In genomic region chr9:72441296-72442211, GRCh38 we compare ENCODE assay signal across 13 cellular contexts.
A peak's percentile ranks its signal among the peaks of the same experiment; 100 is the strongest.
DNase-seq lines count a peak whose midpoint lies in the region; ATAC-seq and TF ChIP-seq lines count a peak whose summit lies in the region.
"Had no signal": no experiment of that assay in that cellular context is flagged by ENCODE, and none has a peak within 500 bp of the region (broad histone marks: within the 10 kb centered on the region; RNA-seq: fewer than 3 reads in every experiment).

No MANE protein-coding gene starts in this region.

- H3K36me3 ChIP-seq in Caco-2 (ENCODE audit: control insufficient read depth, insufficient read depth, low read length) (no peaks in the 10 kb centered on the region), IMR-90 (ENCODE audit: control insufficient read depth, insufficient read depth, low read length) (no peaks in the 10 kb centered on the region), colonic mucosa (no peaks in the 10 kb centered on the region)
- H3K36me3 ChIP-seq: BLaER1, uterus had no signal

- peak overlapping the region; percentile 87 for H3K27ac ChIP-seq in IMR-90 (ENCODE audit: insufficient read depth, low read length)
- no peak overlapping the region for H3K27ac ChIP-seq in colonic mucosa
- H3K27ac ChIP-seq: BLaER1 had no signal

- peak overlapping the region; percentile 99 for H2BK20ac ChIP-seq in IMR-90 (ENCODE audit: low read depth, low read length)

- H3K56ac ChIP-seq in IMR-90 (ENCODE audit: extremely low read depth, insufficient read depth, low read length): peak overlapping the region; percentile 93

- peak overlapping the region; percentile 77 for H2AK9ac ChIP-seq in IMR-90 (replicated peaks; ENCODE audit: low read depth, low read length, poor library complexity)

- no CpG with 5 or more reads among the region's 4 CpGs for WGBS in IMR-90 (ENCODE audit: extremely low coverage in 2 of 2, insufficient read length in 1 of 2), 2 experiments

- H4K5ac ChIP-seq in IMR-90 (ENCODE audit: low read depth, low read length): peak overlapping the region; percentile 92

- peak overlapping the region; percentile 90 for H3K23ac ChIP-seq in IMR-90 (ENCODE audit: low read depth, low read length)

- H3K9ac ChIP-seq in IMR-90 (ENCODE audit: low read depth, low read length) (no peak overlapping the region; the same call in 1 of the 2 replicates), colonic mucosa (ENCODE audit: low read depth in 2 of 2, low read length in 2 of 2) (no peak overlapping the region)
- H3K9ac ChIP-seq: BLaER1 had no signal

- H4K91ac ChIP-seq in IMR-90 (ENCODE audit: insufficient read depth, low read depth, low read length): peak overlapping the region; percentile 97

- H2AFZ ChIP-seq in IMR-90 (replicated peaks; ENCODE audit: low read length, poor library complexity): peak overlapping the region; percentile 48

- no peaks in the 10 kb centered on the region for H3K27me3 Mint-ChIP-seq in Caco-2 (ENCODE audit: insufficient read depth, unreplicated experiment)
- H3K27me3 Mint-ChIP-seq in mesothelial cell of epicardium (ENCODE audit: low read depth): no peaks in the 10 kb centered on the region
- H3K27me3 Mint-ChIP-seq in WTC11 (ENCODE audit: low read depth): no peaks in the 10 kb centered on the region
- H3K27me3 Mint-ChIP-seq in activated naive CD4-positive, alpha-beta T cell treated with anti-CD3 and anti-CD28 coated beads for 36 hours (ENCODE audit: low read depth): no peaks in the 10 kb centered on the region

- no peaks in the 10 kb centered on the region for H4K20me1 ChIP-seq in IMR-90 (ENCODE audit: insufficient read depth, low read length)
- H4K20me1 ChIP-seq: BLaER1 had no signal

- H3K4me3 ChIP-seq in Caco-2 (ENCODE audit: low read depth, low read length): no peak overlapping the region
- H3K4me3 ChIP-seq in IMR-90 (ENCODE audit: insufficient read depth, low read depth, low read length): no peak overlapping the region
- no peak overlapping the region for H3K4me3 ChIP-seq in colonic mucosa
- H3K4me3 ChIP-seq: BLaER1, uterus had no signal

- H3K27ac Mint-ChIP-seq in Caco-2 (ENCODE audit: unreplicated experiment): peak overlapping the region; percentile 89
- peak overlapping the region; percentile 82 for H3K27ac Mint-ChIP-seq in mesothelial cell of epicardium
- H3K27ac Mint-ChIP-seq in WTC11: no peak overlapping the region
- no peak overlapping the region for H3K27ac Mint-ChIP-seq in activated naive CD4-positive, alpha-beta T cell treated with anti-CD3 and anti-CD28 coated beads for 36 hours

- peak overlapping the region; percentile 96; the same call in 1 of the 2 replicates for H3K18ac ChIP-seq in IMR-90 (ENCODE audit: low read depth, low read length)

- H4K8ac ChIP-seq in IMR-90 (ENCODE audit: low read depth in 2 of 2, low read length in 2 of 2): peak overlapping the region; percentile 66 to 92

- CTCF ChIA-PET in Caco-2 (lab: Charles Lee): no interaction called here
- CTCF ChIA-PET in IMR-90 (lab: Yijun Ruan, JAX): interaction anchor here (0.5 kb wide), 1 partner anchor 41 kb away, joined by 4 read pairs; no protein-coding TSS in a partner anchor
- CTCF ChIA-PET in WTC11 (lab: Charles Lee): no interaction called here
- CTCF ChIA-PET in activated naive CD4-positive, alpha-beta T cell treated with anti-CD3 and anti-CD28 coated beads for 36 hours (lab: Charles Lee): no interaction called here

- H3K79me1 ChIP-seq in IMR-90 (ENCODE audit: low read depth in 1 of 2, low read length in 2 of 2): peaks cover 3 to 13% of the 10 kb centered on the region in 2 experiments; a peak in 2 of 4 replicates

- H3K9me3 Mint-ChIP-seq in Caco-2 (ENCODE audit: unreplicated experiment): peaks cover 9% of the 10 kb centered on the region
- H3K9me3 Mint-ChIP-seq in mesothelial cell of epicardium: no peaks in the 10 kb centered on the region
- H3K9me3 Mint-ChIP-seq in WTC11: peaks cover 4% of the 10 kb centered on the region; the same call in 1 of the 2 replicates
- no peaks in the 10 kb centered on the region for H3K9me3 Mint-ChIP-seq in activated naive CD4-positive, alpha-beta T cell treated with anti-CD3 and anti-CD28 coated beads for 36 hours
- H3K9me3 Mint-ChIP-seq: activated naive CD8-positive, alpha-beta T cell treated with anti-CD3 and anti-CD28 coated beads, Interleukin-2, amount 50 U/mL, for 24 hours had no signal

- POLR2A ChIA-PET in Caco-2 (lab: Charles Lee): no interaction called here
- POLR2A ChIA-PET in IMR-90 (lab: Charles Lee; ENCODE audit: unreplicated experiment): interaction anchor here (1.3 kb wide), 1 partner anchor 76 kb away, joined by 4 read pairs; the partner anchor contains the start of gene ZFAND5
- POLR2A ChIA-PET in WTC11 (lab: Charles Lee): no interaction called here

- H3K4me2 ChIP-seq in IMR-90 (ENCODE audit: low read depth, low read length): peak overlapping the region; percentile 64; the same call in 1 of the 2 replicates
- H3K4me2 ChIP-seq: BLaER1 had no signal

- TF ChIP-seq CTCF in Caco-2 (IDR thresholded peaks at IDR 0.05; ENCODE audit: insufficient read depth in 1 of 2, low read depth in 1 of 2, low read length in 1 of 2, severe bottlenecking in 1 of 2, unreplicated experiment in 1 of 2) (no peak), IMR-90 (conservative IDR thresholded peaks at IDR 0.05; ENCODE audit: low read depth, low read length) (no peak), mesothelial cell of epicardium (IDR thresholded peaks at IDR 0.05; ENCODE audit: unreplicated experiment) (no peak), colonic mucosa (IDR thresholded peaks at IDR 0.05) (no peak), WTC11 (IDR thresholded peaks at IDR 0.05) (no peak)

- no peak for TF ChIP-seq POLR2A in IMR-90 (IDR thresholded peaks at IDR 0.05; ENCODE audit: low read depth, low read length)

- H3K27me3 ChIP-seq in Caco-2 (replicated peaks; ENCODE audit: control insufficient read depth, insufficient read depth, low read length) (no peaks in the 10 kb centered on the region), IMR-90 (ENCODE audit: control insufficient read depth, insufficient read depth, low read length) (no peaks in the 10 kb centered on the region), colonic mucosa (no peaks in the 10 kb centered on the region)
- H3K27me3 ChIP-seq: BLaER1, uterus had no signal

- intact Hi-C loops in Caco-2 (cut with micrococcal nuclease; ENCODE audit: unreplicated experiment): no loop called here
- intact Hi-C loops in IMR-90 (cut with micrococcal nuclease): loop anchor here (2.0 to 5.0 kb wide), 3 partner anchors 36 to 151 kb away; partner anchors contain the start of gene ZFAND5
- intact Hi-C loops in colonic mucosa (cut with DNase I): no loop called here
- intact Hi-C loops in activated naive CD4-positive, alpha-beta T cell treated with anti-CD3 and anti-CD28 coated beads for 36 hours (cut with micrococcal nuclease): loop anchor here (2.0 to 5.0 kb wide), 3 partner anchors 53 to 151 kb away; no protein-coding TSS in a partner anchor

- BruUV-seq in Caco-2 (replicated peaks; lab: Mats Ljungman, UMichigan): no TSS peak
- BruUV-seq in IMR-90 (replicated peaks; lab: Mats Ljungman, UMichigan): no TSS peak

- peak overlapping the region; percentile 95 for H3K14ac ChIP-seq in IMR-90 (replicated peaks; ENCODE audit: low read depth, low read length)

- peaks cover 20% of the 10 kb centered on the region for H3K9me1 ChIP-seq in IMR-90 (ENCODE audit: insufficient read depth, low read length)

- in situ Hi-C loops in IMR-90 (cut with MboI; ENCODE audit: low sequenced_read_pairs): loop anchor here (5.0 kb wide), 1 partner anchor 49 kb away; no protein-coding TSS in a partner anchor

- peak overlapping the region; percentile 98 for H2BK120ac ChIP-seq in IMR-90 (ENCODE audit: low read depth, low read length)

- H3K9me3 ChIP-seq in Caco-2: no peaks in the 10 kb centered on the region
- H3K9me3 ChIP-seq in IMR-90 (ENCODE audit: control insufficient read depth, insufficient read depth, low read length): no peaks in the 10 kb centered on the region
- no peaks in the 10 kb centered on the region for H3K9me3 ChIP-seq in colonic mucosa
- H3K9me3 ChIP-seq: BLaER1, uterus had no signal

- ATAC-seq in IMR-90 (ENCODE audit: low read depth): peak; percentile 31
- no peak; the same call in 1 of the 2 replicates for ATAC-seq in WTC11
- ATAC-seq: activated naive CD8-positive, alpha-beta T cell treated with anti-CD3 and anti-CD28 coated beads, Interleukin-2, amount 50 U/mL, for 24 hours had no signal

- H3K4me1 ChIP-seq in Caco-2: peaks cover 7% of the 10 kb centered on the region; the same call in 1 of the 2 replicates
- peaks cover 18% of the 10 kb centered on the region for H3K4me1 ChIP-seq in IMR-90 (ENCODE audit: control insufficient read depth, insufficient read depth, low read length)
- H3K4me1 ChIP-seq in colonic mucosa: no peaks in the 10 kb centered on the region
- H3K4me1 ChIP-seq: BLaER1, uterus had no signal

- H3K4me1 Mint-ChIP-seq in Caco-2 (ENCODE audit: low read depth, unreplicated experiment) (peaks cover 7% of the 10 kb centered on the region), mesothelial cell of epicardium (peaks cover 22% of the 10 kb centered on the region), WTC11 (peaks cover 14% of the 10 kb centered on the region)
- H3K4me1 Mint-ChIP-seq in activated naive CD4-positive, alpha-beta T cell treated with anti-CD3 and anti-CD28 coated beads for 36 hours (ENCODE audit: low read depth): peaks cover 14% of the 10 kb centered on the region

- dilution Hi-C loops in IMR-90 (cut with HindIII; ENCODE audit: low sequenced_read_pairs, unreplicated experiment): no loop called here

- peak overlapping the region; percentile 96 for H2BK15ac ChIP-seq in IMR-90 (ENCODE audit: low read depth, low read length)

- H3K4me3 Mint-ChIP-seq in Caco-2 (ENCODE audit: unreplicated experiment) (no peak overlapping the region), mesothelial cell of epicardium (no peak overlapping the region), WTC11 (no peak overlapping the region)
- no peak overlapping the region for H3K4me3 Mint-ChIP-seq in activated naive CD4-positive, alpha-beta T cell treated with anti-CD3 and anti-CD28 coated beads for 36 hours
- H3K4me3 Mint-ChIP-seq: activated naive CD8-positive, alpha-beta T cell treated with anti-CD3 and anti-CD28 coated beads, Interleukin-2, amount 50 U/mL, for 24 hours had no signal

- H2AK5ac ChIP-seq in IMR-90 (ENCODE audit: low read depth, low read length): peak overlapping the region; percentile 96

- DNase-seq in Caco-2 (no peak), IMR-90 (peak; percentile 35), dermis blood vessel endothelial cell (peak; percentile 59), mesothelial cell of epicardium (ENCODE audit: low spot score in 2 of 2, unreplicated experiment in 2 of 2) (no peak), colonic mucosa (no peak), NCI-H1694 treated with DMSO at 0.1 percent for 48 hours (lab: John Stamatoyannopoulos, UW) (no peak), WTC11 (ENCODE audit: low spot score) (no peak)
- DNase-seq in activated naive CD4-positive, alpha-beta T cell treated with anti-CD3 and anti-CD28 coated beads for 36 hours: no peak
- DNase-seq: activated naive CD8-positive, alpha-beta T cell treated with anti-CD3 and anti-CD28 coated beads, Interleukin-2, amount 50 U/mL, for 24 hours; GOT3; NCI-H2029 treated with DMSO at 0.1 percent for 48 hours; uterus had no signal

- TF ChIP-seq RAD21 in IMR-90 (IDR thresholded peaks at IDR 0.05; ENCODE audit: low read length): no peak

- H3K4ac ChIP-seq in IMR-90 (ENCODE audit: low read depth, low read length): peak overlapping the region; percentile 97

- H3K36me3 Mint-ChIP-seq in Caco-2 (ENCODE audit: insufficient read depth, unreplicated experiment): no peaks in the 10 kb centered on the region
- no peaks in the 10 kb centered on the region for H3K36me3 Mint-ChIP-seq in mesothelial cell of epicardium
- H3K36me3 Mint-ChIP-seq in WTC11: no peaks in the 10 kb centered on the region
- no peaks in the 10 kb centered on the region for H3K36me3 Mint-ChIP-seq in activated naive CD4-positive, alpha-beta T cell treated with anti-CD3 and anti-CD28 coated beads for 36 hours (ENCODE audit: low read depth)

- H2BK5ac ChIP-seq in IMR-90 (ENCODE audit: low read depth, low read length, poor library complexity, severe bottlenecking): peak overlapping the region; percentile 92

Comparison
In these comparisons a context has a peak if more than half of its experiments do, and no peak if none do; other contexts are left out.
1. DNase-seq: peak in IMR-90 (single experiment) and dermis blood vessel endothelial cell (single experiment); none in Caco-2 (0 of 2), mesothelial cell of epicardium (0 of 2), colonic mucosa (single experiment), NCI-H1694 treated with DMSO at 0.1 percent for 48 hours (single experiment), WTC11 (single experiment) and activated naive CD4-positive, alpha-beta T cell treated with anti-CD3 and anti-CD28 coated beads for 36 hours (single experiment).
2. H3K27ac Mint-ChIP-seq: peak in Caco-2 (single experiment) and mesothelial cell of epicardium (single experiment); none in WTC11 (single experiment) and activated naive CD4-positive, alpha-beta T cell treated with anti-CD3 and anti-CD28 coated beads for 36 hours (single experiment).
3. intact Hi-C loops: an anchor here in IMR-90 (2.0 to 5.0 kb wide) and activated naive CD4-positive, alpha-beta T cell treated with anti-CD3 and anti-CD28 coated beads for 36 hours (2.0 to 5.0 kb wide); none called in Caco-2 and colonic mucosa.